ENCODE assay signal across 8 cellular contexts in the genomic region with DNA sequence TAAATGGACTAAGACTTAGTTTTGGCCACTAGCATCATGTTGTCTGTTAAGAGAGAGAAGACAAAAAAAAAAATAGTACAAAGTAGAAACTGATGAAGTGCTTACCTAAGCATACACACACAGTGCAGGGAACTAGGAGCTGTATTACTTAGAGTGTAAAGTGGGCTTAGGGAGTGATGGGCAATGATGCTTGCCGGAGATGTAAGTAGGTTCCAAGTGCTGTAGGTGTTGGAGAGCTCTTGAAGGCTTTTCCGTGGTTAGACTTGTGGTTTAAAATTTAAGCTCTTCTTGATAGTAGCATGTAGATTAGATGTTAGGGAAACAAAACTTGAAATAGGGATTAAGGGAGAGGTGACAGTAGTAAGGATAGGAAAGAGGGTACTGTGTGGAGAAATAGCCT. TPM values are rescaled to one million over a fixed set of nuclear protein-coding genes. Genes with fewer than 3 reads are reported as not detected.
DNase-seq lines count a peak whose midpoint lies in the region; ATAC-seq lines count a peak whose summit lies in the region.

No MANE protein-coding gene starts in this region.

- H3K4me3 Mint-ChIP-seq in naive B cell, result peak overlapping the region; percentile 96 to 98 (median 97)

- H3K27ac ChIP-seq in substantia nigra (ENCODE audit: low read depth, low read length, poor library complexity, severe bottlenecking), result no peak overlapping the region

- no peaks in the 10 kb centered on the region for H3K36me3 Mint-ChIP-seq in naive B cell

- ATAC-seq in naive B cell (ENCODE audit: low read depth in 2 of 2), result no peak
- ATAC-seq in HG02970 (IDR thresholded peaks at IDR 0.05; ENCODE audit: low FRiP score, unreplicated experiment), result no peak
- ATAC-seq in HG03135 (IDR thresholded peaks at IDR 0.05; ENCODE audit: unreplicated experiment), result no peak

- H3K27ac Mint-ChIP-seq in naive B cell, result peak overlapping the region; percentile 58 to 100 (median 99)

- peaks cover 34 to 69% (median 66%) of the 10 kb centered on the region in 3 donors for H3K4me1 Mint-ChIP-seq in naive B cell

- DNase-seq in NCI-H82 (lab: John Stamatoyannopoulos, UW), result peak; percentile 62
- no peak for DNase-seq in NCI-H82 treated with DMSO at 0.1 percent for 48 hours (lab: John Stamatoyannopoulos, UW; ENCODE audit: unreplicated experiment)
- DNase-seq in NCI-H524 treated with DMSO at 0.1 percent for 48 hours (lab: John Stamatoyannopoulos, UW), result peak; percentile 89
- DNase-seq in cerebellar cortex (ENCODE audit: low spot score), result peak; percentile 50
- no peak for DNase-seq in naive B cell
- DNase-seq in substantia nigra (lab: John Stamatoyannopoulos, UW), result no peak

- peaks cover 0 to under 1% (median 0%) of the 10 kb centered on the region in 7 donors for H3K9me3 Mint-ChIP-seq in naive B cell

- no peaks in the 10 kb centered on the region for H3K27me3 Mint-ChIP-seq in naive B cell

RNA-seq across cellular contexts. Expression of a gene that starts 34.7 kb away (rescaled TPM):
- 10 to 100 TPM; 16.2 to 27.3 (median 23.7) TPM for polyA plus RNA-seq in naive B cell (ENCODE audit: low read depth in 6 of 6)

Comparison
In these comparisons a context has a peak if more than half of its experiments do, and no peak if none do; other contexts are left out.
1. DNase-seq: peak in NCI-H82 (single experiment), NCI-H524 treated with DMSO at 0.1 percent for 48 hours (single experiment) and cerebellar cortex (single experiment); none in NCI-H82 treated with DMSO at 0.1 percent for 48 hours (single experiment), naive B cell (single experiment) and substantia nigra (0 of 49).